1 cellular context compared by ENCODE assay signal in the genomic region with DNA sequence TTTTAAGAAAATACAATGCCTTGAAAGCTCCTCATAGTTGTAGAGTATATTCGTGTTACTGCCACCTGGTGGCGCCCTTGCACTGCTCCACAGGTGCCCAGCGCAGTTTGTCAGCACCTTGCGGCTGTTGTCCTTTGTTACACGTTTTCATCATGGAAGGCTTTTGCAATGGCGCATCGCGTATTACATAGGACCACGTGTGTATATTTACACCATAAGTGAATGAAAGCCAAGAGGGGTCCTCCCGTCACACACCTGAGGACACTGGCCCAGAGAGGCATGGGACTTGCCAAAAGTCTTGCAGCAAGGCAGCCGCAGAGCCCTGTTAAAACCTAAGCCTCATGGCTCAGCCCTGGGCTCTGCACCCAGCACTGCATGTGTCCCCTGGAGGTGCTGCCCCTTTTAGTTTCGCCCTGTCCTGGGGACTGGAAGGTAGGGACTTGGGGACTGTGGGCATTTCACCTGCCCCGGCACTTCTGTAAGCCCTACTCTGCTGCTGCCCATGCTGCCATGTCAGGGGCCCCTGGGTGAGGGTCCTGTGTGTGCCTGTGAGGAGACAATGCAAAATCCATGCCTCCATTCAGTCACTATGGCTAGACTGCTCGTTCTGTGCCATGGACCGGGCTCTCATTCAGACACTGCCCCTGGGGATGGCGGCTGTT.
A peak's percentile ranks its signal among the peaks of the same experiment; 100 is the strongest.
TF ChIP-seq lines count a peak whose summit lies in the region.

No MANE protein-coding gene starts in this region.

TF ChIP-seq in K562, 482 proteins besides CTCF, POLR2A, EP300 and RAD21 (continued from another document and continues in another):
- TF ChIP-seq BHLHE40 (IDR thresholded peaks at IDR 0.05; ENCODE audit: low read length) (no peak; the same call in 1 of the 2 replicates), TEAD4 (IDR thresholded peaks at IDR 0.05; ENCODE audit: low read length) (no peak), TEAD4 (CRISPR knock-in tag; IDR thresholded peaks at IDR 0.05; ENCODE audit: borderline replicate concordance) (no peak), NBN (IDR thresholded peaks at IDR 0.05; ENCODE audit: low read depth) (no peak), LCOR (CRISPR knock-in tag; IDR thresholded peaks at IDR 0.05) (no peak), ATF6 (CRISPR knock-in tag; IDR thresholded peaks at IDR 0.05) (no peak), SAP30 (IDR thresholded peaks at IDR 0.05; ENCODE audit: borderline replicate concordance, insufficient read depth, low read depth, low read length, poor library complexity, severe bottlenecking) (no peak), ZNF212 (CRISPR knock-in tag; IDR thresholded peaks at IDR 0.05) (no peak), ARID4B (CRISPR knock-in tag; IDR thresholded peaks at IDR 0.05) (no peak), HMG20A (CRISPR knock-in tag; conservative IDR thresholded peaks at IDR 0.05) (no peak), ZBTB9 (CRISPR knock-in tag; IDR thresholded peaks at IDR 0.05) (no peak), ZBTB8A (IDR thresholded peaks at IDR 0.05; ENCODE audit: partially characterized antibody) (no peak), FOXK2 (conservative IDR thresholded peaks at IDR 0.05 in 1 of 2, IDR thresholded peaks at IDR 0.05 in 1 of 2; ENCODE audit: low read depth in 2 of 2) (peak; percentile 68 to 78), NRF1 (conservative IDR thresholded peaks at IDR 0.05 in 1 of 2, IDR thresholded peaks at IDR 0.05 in 1 of 2) (no peak), FOXP4 (CRISPR knock-in tag; IDR thresholded peaks at IDR 0.05; ENCODE audit: borderline replicate concordance) (no peak), NUFIP1 (IDR thresholded peaks at IDR 0.05; ENCODE audit: partially characterized antibody) (no peak), HDAC8 (tag; IDR thresholded peaks at IDR 0.05) (no peak), RAD51 (IDR thresholded peaks at IDR 0.05; ENCODE audit: borderline replicate concordance, low read depth) (no peak), ZNF778 (CRISPR knock-in tag; IDR thresholded peaks at IDR 0.05) (no peak), ARID1B (IDR thresholded peaks at IDR 0.05) (no peak), ZNF589 (CRISPR knock-in tag; IDR thresholded peaks at IDR 0.05; ENCODE audit: low read depth) (no peak), MEF2A (IDR thresholded peaks at IDR 0.05; ENCODE audit: control insufficient read depth, low read depth, low read length) (no peak), ARNT (IDR thresholded peaks at IDR 0.05) (no peak), ZNF274 (IDR thresholded peaks at IDR 0.05; ENCODE audit: borderline replicate concordance, low read depth, low read length) (no peak), YY1 (IDR thresholded peaks at IDR 0.05; ENCODE audit: borderline replicate concordance in 1 of 3, control insufficient read depth in 1 of 3, extremely low read depth in 1 of 3, insufficient read depth in 3 of 3, insufficient read length in 1 of 3, insufficient replicate concordance in 2 of 3, low read depth in 1 of 3, low read length in 2 of 3) (peak in 1 of 3 experiments; percentile 42), MCM3 (IDR thresholded peaks at IDR 0.05) (no peak), DEAF1 (CRISPR knock-in tag; IDR thresholded peaks at IDR 0.05) (peak; percentile 77), ZFP36 (IDR thresholded peaks at IDR 0.05; ENCODE audit: low read depth, low read length, partially characterized antibody) (peak; percentile 12), CBX8 (IDR thresholded peaks at IDR 0.05; ENCODE audit: borderline replicate concordance, extremely low read depth, low read depth, low read length, poor library complexity, severe bottlenecking) (no peak), FOXA3 (CRISPR knock-in tag; conservative IDR thresholded peaks at IDR 0.05 in 1 of 2, IDR thresholded peaks at IDR 0.05 in 1 of 2) (peak in 1 of 2 experiments; percentile 72; a peak in 2 of 4 replicates)
- TF ChIP-seq, protein P1, sequence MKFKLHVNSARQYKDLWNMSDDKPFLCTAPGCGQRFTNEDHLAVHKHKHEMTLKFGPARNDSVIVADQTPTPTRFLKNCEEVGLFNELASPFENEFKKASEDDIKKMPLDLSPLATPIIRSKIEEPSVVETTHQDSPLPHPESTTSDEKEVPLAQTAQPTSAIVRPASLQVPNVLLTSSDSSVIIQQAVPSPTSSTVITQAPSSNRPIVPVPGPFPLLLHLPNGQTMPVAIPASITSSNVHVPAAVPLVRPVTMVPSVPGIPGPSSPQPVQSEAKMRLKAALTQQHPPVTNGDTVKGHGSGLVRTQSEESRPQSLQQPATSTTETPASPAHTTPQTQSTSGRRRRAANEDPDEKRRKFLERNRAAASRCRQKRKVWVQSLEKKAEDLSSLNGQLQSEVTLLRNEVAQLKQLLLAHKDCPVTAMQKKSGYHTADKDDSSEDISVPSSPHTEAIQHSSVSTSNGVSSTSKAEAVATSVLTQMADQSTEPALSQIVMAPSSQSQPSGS (CRISPR knock-in tag; IDR thresholded peaks at IDR 0.05): no peak
- TF ChIP-seq, protein P2, sequence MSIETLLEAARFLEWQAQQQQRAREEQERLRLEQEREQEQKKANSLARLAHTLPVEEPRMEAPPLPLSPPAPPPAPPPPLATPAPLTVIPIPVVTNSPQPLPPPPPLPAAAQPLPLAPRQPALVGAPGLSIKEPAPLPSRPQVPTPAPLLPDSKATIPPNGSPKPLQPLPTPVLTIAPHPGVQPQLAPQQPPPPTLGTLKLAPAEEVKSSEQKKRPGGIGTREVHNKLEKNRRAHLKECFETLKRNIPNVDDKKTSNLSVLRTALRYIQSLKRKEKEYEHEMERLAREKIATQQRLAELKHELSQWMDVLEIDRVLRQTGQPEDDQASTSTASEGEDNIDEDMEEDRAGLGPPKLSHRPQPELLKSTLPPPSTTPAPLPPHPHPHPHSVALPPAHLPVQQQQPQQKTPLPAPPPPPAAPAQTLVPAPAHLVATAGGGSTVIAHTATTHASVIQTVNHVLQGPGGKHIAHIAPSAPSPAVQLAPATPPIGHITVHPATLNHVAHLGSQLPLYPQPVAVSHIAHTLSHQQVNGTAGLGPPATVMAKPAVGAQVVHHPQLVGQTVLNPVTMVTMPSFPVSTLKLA (conservative IDR thresholded peaks at IDR 0.05): peak in 1 of 2 experiments; percentile 79; a peak in 3 of 4 replicates
- TF ChIP-seq, protein P3, sequence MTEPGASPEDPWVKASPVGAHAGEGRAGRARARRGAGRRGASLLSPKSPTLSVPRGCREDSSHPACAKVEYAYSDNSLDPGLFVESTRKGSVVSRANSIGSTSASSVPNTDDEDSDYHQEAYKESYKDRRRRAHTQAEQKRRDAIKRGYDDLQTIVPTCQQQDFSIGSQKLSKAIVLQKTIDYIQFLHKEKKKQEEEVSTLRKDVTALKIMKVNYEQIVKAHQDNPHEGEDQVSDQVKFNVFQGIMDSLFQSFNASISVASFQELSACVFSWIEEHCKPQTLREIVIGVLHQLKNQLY (CRISPR knock-in tag; conservative IDR thresholded peaks at IDR 0.05): no peak
- TF ChIP-seq, protein P4, sequence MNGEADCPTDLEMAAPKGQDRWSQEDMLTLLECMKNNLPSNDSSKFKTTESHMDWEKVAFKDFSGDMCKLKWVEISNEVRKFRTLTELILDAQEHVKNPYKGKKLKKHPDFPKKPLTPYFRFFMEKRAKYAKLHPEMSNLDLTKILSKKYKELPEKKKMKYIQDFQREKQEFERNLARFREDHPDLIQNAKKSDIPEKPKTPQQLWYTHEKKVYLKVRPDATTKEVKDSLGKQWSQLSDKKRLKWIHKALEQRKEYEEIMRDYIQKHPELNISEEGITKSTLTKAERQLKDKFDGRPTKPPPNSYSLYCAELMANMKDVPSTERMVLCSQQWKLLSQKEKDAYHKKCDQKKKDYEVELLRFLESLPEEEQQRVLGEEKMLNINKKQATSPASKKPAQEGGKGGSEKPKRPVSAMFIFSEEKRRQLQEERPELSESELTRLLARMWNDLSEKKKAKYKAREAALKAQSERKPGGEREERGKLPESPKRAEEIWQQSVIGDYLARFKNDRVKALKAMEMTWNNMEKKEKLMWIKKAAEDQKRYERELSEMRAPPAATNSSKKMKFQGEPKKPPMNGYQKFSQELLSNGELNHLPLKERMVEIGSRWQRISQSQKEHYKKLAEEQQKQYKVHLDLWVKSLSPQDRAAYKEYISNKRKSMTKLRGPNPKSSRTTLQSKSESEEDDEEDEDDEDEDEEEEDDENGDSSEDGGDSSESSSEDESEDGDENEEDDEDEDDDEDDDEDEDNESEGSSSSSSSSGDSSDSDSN (IDR thresholded peaks at IDR 0.05; ENCODE audit: borderline replicate concordance in 1 of 2, low read depth in 2 of 2, low read length in 2 of 2): no peak
- TF ChIP-seq, protein P5, sequence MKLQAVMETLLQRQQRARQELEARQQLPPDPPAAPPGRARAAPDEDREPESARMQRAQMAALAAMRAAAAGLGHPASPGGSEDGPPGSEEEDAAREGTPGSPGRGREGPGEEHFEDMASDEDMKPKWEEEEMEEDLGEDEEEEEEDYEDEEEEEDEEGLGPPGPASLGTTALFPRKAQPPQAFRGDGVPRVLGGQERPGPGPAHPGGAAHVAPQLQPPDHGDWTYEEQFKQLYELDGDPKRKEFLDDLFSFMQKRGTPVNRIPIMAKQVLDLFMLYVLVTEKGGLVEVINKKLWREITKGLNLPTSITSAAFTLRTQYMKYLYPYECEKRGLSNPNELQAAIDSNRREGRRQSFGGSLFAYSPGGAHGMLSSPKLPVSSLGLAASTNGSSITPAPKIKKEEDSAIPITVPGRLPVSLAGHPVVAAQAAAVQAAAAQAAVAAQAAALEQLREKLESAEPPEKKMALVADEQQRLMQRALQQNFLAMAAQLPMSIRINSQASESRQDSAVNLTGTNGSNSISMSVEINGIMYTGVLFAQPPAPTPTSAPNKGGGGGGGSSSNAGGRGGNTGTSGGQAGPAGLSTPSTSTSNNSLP (IDR thresholded peaks at IDR 0.05; ENCODE audit: borderline replicate concordance, low read depth, low read length): no peak
